15 cellular contexts compared by ENCODE assay signal in genomic region chr3:18745472-18745871, GRCh38.
DNase-seq lines count a peak whose midpoint lies in the region; ATAC-seq and TF ChIP-seq lines count a peak whose summit lies in the region.
"Had no signal": no experiment of that assay in that cellular context is flagged by ENCODE, and none has a peak within 500 bp of the region (broad histone marks: within the 10 kb centered on the region; RNA-seq: fewer than 3 reads in every experiment).

No MANE protein-coding gene starts in this region.

- H3K4me1 ChIP-seq in heart left ventricle (peaks cover 0 to 53% (median 0%) of the 10 kb centered on the region in 12 donors), transverse colon (peaks cover 0 to 5% (median 2%) of the 10 kb centered on the region in 4 donors), psoas muscle (no peaks in the 10 kb centered on the region)

- H3K4me3 Mint-ChIP-seq in dendritic cell treated with granulocyte-macrophage colony-stimulating factor and Interleukin-4, amounts not matched to agents 40 ng/mL and 50 ng/mL, for 4 days, result no peak overlapping the region

- TF ChIP-seq CTCF in heart left ventricle (IDR thresholded peaks at IDR 0.05) (no peak), transverse colon (IDR thresholded peaks at IDR 0.05) (no peak), psoas muscle (IDR thresholded peaks at IDR 0.05) (no peak)

- peak overlapping the region; percentile 45 for H3K27ac Mint-ChIP-seq in dendritic cell treated with granulocyte-macrophage colony-stimulating factor and Interleukin-4, amounts not matched to agents 40 ng/mL and 50 ng/mL, for 4 days

- WGBS in heart left ventricle, 4 donors, result 75 to 80% (median 78%) methylated on average over 6 of the region's 6 CpGs
- 81 to 87% methylated on average over 5 to 6 of the region's 6 CpGs for WGBS in transverse colon (ENCODE audit: low coverage in 1 of 2), 2 donors
- 83 to 87% (median 85%) methylated on average over 6 of the region's 6 CpGs for WGBS in psoas muscle, 3 donors

- H3K27me3 Mint-ChIP-seq in dendritic cell treated with granulocyte-macrophage colony-stimulating factor and Interleukin-4, amounts not matched to agents 40 ng/mL and 50 ng/mL, for 4 days, result no peaks in the 10 kb centered on the region

- H3K4me1 Mint-ChIP-seq in dendritic cell treated with granulocyte-macrophage colony-stimulating factor and Interleukin-4, amounts not matched to agents 40 ng/mL and 50 ng/mL, for 4 days (ENCODE audit: low read depth), result peaks cover 41% of the 10 kb centered on the region

- peak; percentile 22 for TF ChIP-seq EP300 in transverse colon (IDR thresholded peaks at IDR 0.05; ENCODE audit: low read depth)

- H3K4me3 ChIP-seq in heart left ventricle (no peak overlapping the region), transverse colon (no peak overlapping the region), psoas muscle (no peak overlapping the region)

- no peaks in the 10 kb centered on the region for H3K9me3 Mint-ChIP-seq in dendritic cell treated with granulocyte-macrophage colony-stimulating factor and Interleukin-4, amounts not matched to agents 40 ng/mL and 50 ng/mL, for 4 days

- no peaks in the 10 kb centered on the region for H3K9me3 ChIP-seq in heart left ventricle
- H3K9me3 ChIP-seq in transverse colon, result no peaks in the 10 kb centered on the region
- H3K9me3 ChIP-seq in psoas muscle, result no peaks in the 10 kb centered on the region

- intact Hi-C loops in heart left ventricle (cut with DNase I) (no loop called here), cardiac septum (cut with DNase I) (no loop called here), transverse colon (cut with DNase I; ENCODE audit: low total_unique reads) (no loop called here), psoas muscle (cut with DNase I) (no loop called here)
- intact Hi-C loops in dendritic cell treated with granulocyte-macrophage colony-stimulating factor and Interleukin-4, amounts not matched to agents 40 ng/mL and 50 ng/mL, for 4 days (cut with micrococcal nuclease), result loop anchor here (5.0 kb wide), 1 partner anchor 323 kb away; no protein-coding TSS in a partner anchor

- in situ Hi-C loops in transverse colon (cut with MboI; ENCODE audit: low pct_ligation_motif_present in 1 of 4, low pct_unique_long_range_greater_than_20kb in 1 of 4, low sequenced_read_pairs in 3 of 4), result no loop called here

- peak overlapping the region in 1 of 12 donors; percentile 69 for H3K27ac ChIP-seq in heart left ventricle
- no peak overlapping the region for H3K27ac ChIP-seq in transverse colon
- H3K27ac ChIP-seq in psoas muscle, result no peak overlapping the region

- ATAC-seq in heart left ventricle (peak; percentile 32 to 79 (median 60)), HG02642 (IDR thresholded peaks at IDR 0.05; ENCODE audit: poor library complexity, unreplicated experiment) (no peak), psoas muscle (no peak)

- TF ChIP-seq POLR2A in heart left ventricle (IDR thresholded peaks at IDR 0.05), result no peak
- no peak for TF ChIP-seq POLR2A in transverse colon (IDR thresholded peaks at IDR 0.05)

- DNase-seq in heart left ventricle (peak in 1 of 5 donors; percentile 6), cardiac septum (ENCODE audit: low spot score) (no peak), OCI-M1 (lab: John Stamatoyannopoulos, UW) (peak; percentile 76), transverse colon (no peak), DMS 273 (lab: John Stamatoyannopoulos, UW; ENCODE audit: unreplicated experiment) (no peak), psoas muscle (no peak)
- DNase-seq: effector CD8-positive, alpha-beta T cell; foreskin melanocyte; islet precursor cell; right cardiac atrium; stimulated activated CD4-positive, alpha-beta T cell treated with anti-CD3 and anti-CD28 coated beads, Interleukin-4, amount 100 ng/mL, for 24 hours; stimulated activated naive CD4-positive, alpha-beta T cell; T-helper 9 cell had no signal

- H3K36me3 Mint-ChIP-seq in dendritic cell treated with granulocyte-macrophage colony-stimulating factor and Interleukin-4, amounts not matched to agents 40 ng/mL and 50 ng/mL, for 4 days (ENCODE audit: low read depth), result no peaks in the 10 kb centered on the region

- H3K27me3 ChIP-seq in heart left ventricle (no peaks in the 10 kb centered on the region), transverse colon (no peaks in the 10 kb centered on the region), psoas muscle (ENCODE audit: insufficient read depth in 3 of 3, low read length in 2 of 3) (no peaks in the 10 kb centered on the region)

- no peaks in the 10 kb centered on the region for H3K36me3 ChIP-seq in heart left ventricle
- no peaks in the 10 kb centered on the region for H3K36me3 ChIP-seq in transverse colon
- no peaks in the 10 kb centered on the region for H3K36me3 ChIP-seq in psoas muscle (ENCODE audit: insufficient read depth in 1 of 2, low read depth in 1 of 2)

Comparison
In these comparisons a context has a peak if more than half of its experiments do, and no peak if none do; other contexts are left out.
1. ATAC-seq: peak in heart left ventricle (4 of 4); none in HG02642 (single experiment) and psoas muscle (0 of 4).